Comparison of ENCODE assay signal across 8 cellular contexts in the genomic region with DNA sequence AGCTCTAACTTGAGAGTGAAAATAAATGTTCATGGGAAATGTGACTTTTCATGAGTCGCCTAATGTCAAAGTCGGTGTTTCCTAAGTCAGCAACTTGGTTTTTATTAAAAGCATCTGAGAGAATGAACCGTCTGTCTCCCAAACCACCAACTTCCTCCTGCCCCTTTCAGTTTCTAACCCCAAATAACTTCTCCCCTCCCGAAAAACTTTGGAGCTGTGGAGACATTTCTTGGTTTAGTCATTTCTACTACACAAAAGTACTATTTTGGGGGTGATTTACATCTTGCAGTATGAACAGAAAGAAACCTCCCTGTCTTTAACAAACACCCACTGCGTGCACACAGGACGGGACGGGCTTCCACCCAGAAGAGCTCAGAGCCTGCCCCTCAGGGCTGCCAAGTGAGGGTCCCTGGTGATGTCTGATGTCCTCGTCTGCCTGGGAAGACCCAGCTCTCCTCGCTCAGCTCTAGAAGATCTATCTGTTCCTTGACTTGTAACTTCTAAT.
DNase-seq lines count a peak whose midpoint lies in the region; ATAC-seq and TF ChIP-seq lines count a peak whose summit lies in the region.

No MANE protein-coding gene starts in this region.

- peak overlapping the region; percentile 94 for H3K27ac Mint-ChIP-seq in activated naive CD4-positive, alpha-beta T cell treated with anti-CD3 and anti-CD28 coated beads, Interleukin-2, amount 10 ng/mL, durations not matched to agents 7 days and 5 days

- peaks cover 60% of the 10 kb centered on the region for H3K4me1 Mint-ChIP-seq in activated naive CD4-positive, alpha-beta T cell treated with anti-CD3 and anti-CD28 coated beads, Interleukin-2, amount 10 ng/mL, durations not matched to agents 7 days and 5 days

- H3K9ac ChIP-seq in mucosa of rectum (ENCODE audit: low read depth in 1 of 2, low read length in 2 of 2) = no peak overlapping the region

- H3K36me3 ChIP-seq in mucosa of rectum (ENCODE audit: control insufficient read depth in 2 of 2, insufficient read depth in 2 of 2, low read length in 2 of 2) = no peaks in the 10 kb centered on the region
- no peaks in the 10 kb centered on the region for H3K36me3 ChIP-seq in aorta (ENCODE audit: control insufficient read depth in 1 of 2, insufficient read depth in 2 of 2, low read length in 1 of 2)

- H3K9me3 Mint-ChIP-seq in activated naive CD4-positive, alpha-beta T cell treated with anti-CD3 and anti-CD28 coated beads, Interleukin-2, amount 10 ng/mL, durations not matched to agents 7 days and 5 days = peaks cover 8% of the 10 kb centered on the region

- DNase-seq in GM10248 (ENCODE audit: extremely low spot score) (peak; percentile 76), aorta (peak; percentile 40 to 70), NCI-H187 treated with DMSO at 0.1 percent for 48 hours (lab: John Stamatoyannopoulos, UW) (no peak), DMS53 (lab: John Stamatoyannopoulos, UW) (no peak)
- DNase-seq in Jurkat, Clone E6-1 (ENCODE audit: low read depth, low spot score) = peak; percentile 58
- DNase-seq in activated naive CD4-positive, alpha-beta T cell treated with anti-CD3 and anti-CD28 coated beads, Interleukin-2, amount 10 ng/mL, durations not matched to agents 7 days and 5 days = peak; percentile 52

- POLR2A ChIA-PET in GM10248 (lab: Yijun Ruan, JAX) = interaction anchor here (0.8 to 1.0 kb wide), 2 partner anchors 16 to 19 kb away, joined by 3 read pairs; no protein-coding TSS in a partner anchor

- no peak for TF ChIP-seq CTCF in GM10248 (IDR thresholded peaks at IDR 0.05; ENCODE audit: control extremely low read depth, extremely low read depth, low read depth, missing control alignments)

- ATAC-seq in GM21423 (IDR thresholded peaks at IDR 0.05; ENCODE audit: unreplicated experiment) (peak; percentile 54), aorta (ENCODE audit: low FRiP score) (no peak)

- H3K27me3 ChIP-seq in mucosa of rectum (ENCODE audit: control insufficient read depth in 2 of 2, insufficient read depth in 2 of 2, low read length in 2 of 2) (no peaks in the 10 kb centered on the region), aorta (ENCODE audit: control insufficient read depth in 1 of 2, insufficient read depth in 2 of 2, low read length in 1 of 2) (no peaks in the 10 kb centered on the region)

- no peaks in the 10 kb centered on the region for H3K27me3 Mint-ChIP-seq in activated naive CD4-positive, alpha-beta T cell treated with anti-CD3 and anti-CD28 coated beads, Interleukin-2, amount 10 ng/mL, durations not matched to agents 7 days and 5 days

- 0 out of 2 replicates have a peak overlapping the region, but pooled peaks have one; percentile 1 for H3K4me3 ChIP-seq in Jurkat, Clone E6-1 (ENCODE audit: low read length)
- H3K4me3 ChIP-seq in mucosa of rectum (ENCODE audit: low read length in 2 of 2) (peak overlapping the region in 1 of 2 donors; percentile 17), aorta (ENCODE audit: low read length in 2 of 2) (no peak overlapping the region)

- intact Hi-C loops in aorta (cut with DNase I) = loop anchor here (2.0 to 5.0 kb wide), 3 partner anchors 61 to 160 kb away; a partner anchor contains a TSS

- CTCF ChIA-PET in GM10248 (lab: Yijun Ruan, JAX) = interaction anchor here (0.7 to 0.9 kb wide), 2 partner anchors 11 to 64 kb away, joined by 3 read pairs; no protein-coding TSS in a partner anchor
- CTCF ChIA-PET in activated naive CD4-positive, alpha-beta T cell treated with anti-CD3 and anti-CD28 coated beads, Interleukin-2, amount 10 ng/mL, durations not matched to agents 7 days and 5 days (lab: Charles Lee) = interaction anchor here (0.9 to 1.0 kb wide), 2 partner anchors 42 to 43 kb away, joined by 3 to 4 read pairs; no protein-coding TSS in a partner anchor

- peaks cover 39 to 42% of the 10 kb centered on the region in 2 donors for H3K4me1 ChIP-seq in mucosa of rectum (ENCODE audit: control insufficient read depth in 2 of 2, insufficient read depth in 2 of 2, low read length in 2 of 2)
- no peaks in the 10 kb centered on the region for H3K4me1 ChIP-seq in aorta (ENCODE audit: control insufficient read depth in 1 of 2, insufficient read depth in 2 of 2, low read length in 2 of 2)

- peak overlapping the region; percentile 61 for H3K4me3 Mint-ChIP-seq in activated naive CD4-positive, alpha-beta T cell treated with anti-CD3 and anti-CD28 coated beads, Interleukin-2, amount 10 ng/mL, durations not matched to agents 7 days and 5 days

- H3K36me3 Mint-ChIP-seq in activated naive CD4-positive, alpha-beta T cell treated with anti-CD3 and anti-CD28 coated beads, Interleukin-2, amount 10 ng/mL, durations not matched to agents 7 days and 5 days = peaks cover 62% of the 10 kb centered on the region

- H3K27ac ChIP-seq in mucosa of rectum (ENCODE audit: low read depth in 2 of 2, low read length in 2 of 2) (peak overlapping the region; percentile 90 to 94), aorta (ENCODE audit: low read depth in 1 of 2, low read length in 2 of 2) (peak overlapping the region in 1 of 2 donors; percentile 58)

- H3K9me3 ChIP-seq in mucosa of rectum (ENCODE audit: control insufficient read depth in 2 of 2, low read length in 2 of 2) (no peaks in the 10 kb centered on the region), aorta (ENCODE audit: control insufficient read depth, low read length) (no peaks in the 10 kb centered on the region)

- WGBS in aorta, 2 donors = 37 to 44% methylated on average over 9 of the region's 9 CpGs

Comparison
In these comparisons a context has a peak if more than half of its experiments do, and no peak if none do; other contexts are left out.
1. DNase-seq: peak in GM10248 (single experiment), Jurkat, Clone E6-1 (single experiment), activated naive CD4-positive, alpha-beta T cell treated with anti-CD3 and anti-CD28 coated beads, Interleukin-2, amount 10 ng/mL, durations not matched to agents 7 days and 5 days (single experiment) and aorta (2 of 2); none in NCI-H187 treated with DMSO at 0.1 percent for 48 hours (single experiment) and DMS53 (single experiment).